Comparison of ENCODE assay signal across 9 cellular contexts in the genomic region with DNA sequence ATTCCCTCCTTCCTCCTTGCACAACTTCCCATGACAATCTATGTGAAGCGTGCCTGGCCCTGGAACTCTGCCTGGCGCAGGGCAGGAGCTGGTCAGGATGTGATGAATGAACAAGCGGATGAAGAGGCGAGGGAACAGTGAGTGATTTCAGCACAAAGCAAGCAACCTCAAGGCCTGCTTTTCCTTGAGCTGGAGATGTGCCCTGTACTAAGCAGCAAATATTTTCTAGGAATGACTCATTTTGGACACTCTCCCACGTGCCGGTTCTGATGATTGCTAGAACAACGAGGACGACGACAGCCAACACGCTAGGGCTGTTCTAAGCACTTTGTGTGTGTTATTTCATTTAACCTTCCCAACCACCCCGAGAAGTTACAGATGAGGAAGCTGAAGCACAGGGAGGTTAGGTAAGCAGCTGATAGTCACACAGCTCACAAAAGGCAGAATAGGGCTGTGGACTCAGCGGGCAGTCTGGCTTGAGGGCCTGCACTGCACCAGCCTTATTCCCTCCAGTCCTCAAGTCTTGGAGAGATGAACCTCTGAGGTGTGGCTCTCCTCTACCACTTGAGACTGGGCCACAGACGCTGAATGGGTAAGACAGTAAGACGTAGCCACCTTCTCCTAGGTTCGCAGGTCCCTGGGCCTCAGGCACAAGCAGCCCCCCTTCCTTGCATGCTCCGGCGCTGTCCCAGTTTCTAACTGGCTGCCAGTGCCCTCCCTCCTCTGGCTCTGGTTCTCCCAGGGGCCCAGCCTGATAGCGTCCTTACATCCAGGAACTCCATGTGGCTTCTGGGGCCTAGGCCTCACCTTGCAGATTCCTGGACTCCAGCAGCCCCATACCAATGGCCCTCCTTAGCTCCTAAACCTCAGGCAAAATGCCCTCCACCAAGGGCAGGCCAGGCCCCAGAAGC. TPM values are rescaled to one million over a fixed set of nuclear protein-coding genes. Genes with fewer than 3 reads are reported as not detected.
DNase-seq lines count a peak whose midpoint lies in the region; ATAC-seq, FAIRE-seq and TF ChIP-seq lines count a peak whose summit lies in the region.
"Had no signal": no experiment of that assay in that cellular context is flagged by ENCODE, and none has a peak within 500 bp of the region (broad histone marks: within the 10 kb centered on the region; RNA-seq: fewer than 3 reads in every experiment).

No MANE protein-coding gene starts in this region.

- ATAC-seq in heart right ventricle, result peak in 5 of 8 donors; percentile 13 to 44 (median 17)
- no peak for ATAC-seq in GM18861 (IDR thresholded peaks at IDR 0.05; ENCODE audit: unreplicated experiment)
- ATAC-seq: HCT116 had no signal

- peak overlapping the region; percentile 55 to 98 (median 88) for H3K27ac ChIP-seq in heart right ventricle

- H3K9ac ChIP-seq in skeletal muscle satellite cell (ENCODE audit: low read depth, low read length), result peak overlapping the region; percentile 67

- H3K27me3 ChIP-seq in heart right ventricle, result no peaks in the 10 kb centered on the region
- H3K27me3 ChIP-seq in skeletal muscle satellite cell (ENCODE audit: control insufficient read depth, insufficient read depth, low read length), result peaks cover 9% of the 10 kb centered on the region

- H3K36me3 ChIP-seq in heart right ventricle (no peaks in the 10 kb centered on the region), skeletal muscle satellite cell (ENCODE audit: insufficient read depth, low read length) (no peaks in the 10 kb centered on the region)

- WGBS in heart right ventricle, 2 donors, result 46 to 48% methylated on average over 18 of the region's 18 CpGs

- no peak for FAIRE-seq in H54 (lab: Jason Lieb, UNC)

- DNase-seq in H54 (ENCODE audit: insufficient read length, low spot score) (peak; percentile 65), amniotic epithelial cell (ENCODE audit: low read depth) (peak; percentile 97), heart right ventricle (peak; percentile 42 to 48), GM19238 (ENCODE audit: insufficient read length, low spot score) (no peak), DMS153 (lab: John Stamatoyannopoulos, UW) (no peak)
- no peak for DNase-seq in activated effector memory CD4-positive, alpha-beta T cell treated with anti-CD3 and anti-CD28 coated beads, Interleukin-2, amount 50 U/mL, for 16 hours

- no peak overlapping the region for H3K4me3 ChIP-seq in heart right ventricle
- no peak overlapping the region for H3K4me3 ChIP-seq in skeletal muscle satellite cell (ENCODE audit: low read length)

- no peak for TF ChIP-seq POLR2A in H54 (IDR thresholded peaks at IDR 0.05; ENCODE audit: low read depth, low read length)

- H3K4me2 ChIP-seq in skeletal muscle satellite cell (ENCODE audit: low read length), result peak overlapping the region; percentile 72

- intact Hi-C loops in heart right ventricle (cut with DNase I), result loop anchor here in 3 of 10 donors (5.0 kb wide), 2 partner anchors 32 to 62 kb away; no protein-coding TSS in a partner anchor

- TF ChIP-seq CTCF in heart right ventricle (IDR thresholded peaks at IDR 0.05), result no peak

- H3K4me1 ChIP-seq in heart right ventricle (peaks cover 36 to 99% (median 88%) of the 10 kb centered on the region in 9 donors), skeletal muscle satellite cell (ENCODE audit: control insufficient read depth, insufficient read depth, low read length) (peaks cover 33% of the 10 kb centered on the region)

- H3K9me3 ChIP-seq in heart right ventricle (no peaks in the 10 kb centered on the region), skeletal muscle satellite cell (replicated peaks; ENCODE audit: low read length) (no peaks in the 10 kb centered on the region)

RNA-seq across cellular contexts. Expression of a gene that starts 59.0 kb away (rescaled TPM):
- total RNA-seq in heart right ventricle, result 10 to 100 TPM; 42.2 to 58.2 (median 47.7) TPM
- 10 to 100 TPM; 27.7 to 79.6 TPM for polyA plus RNA-seq in heart right ventricle
- 80.4 and 104 TPM in 2 replicates for total RNA-seq in skeletal muscle satellite cell (2012; rRNA removed)

Comparison
In these comparisons a context has a peak if more than half of its experiments do, and no peak if none do; other contexts are left out.
1. DNase-seq: peak in H54 (single experiment), amniotic epithelial cell (single experiment) and heart right ventricle (2 of 2); none in activated effector memory CD4-positive, alpha-beta T cell treated with anti-CD3 and anti-CD28 coated beads, Interleukin-2, amount 50 U/mL, for 16 hours (single experiment), GM19238 (single experiment) and DMS153 (single experiment).